Comparison of ENCODE assay signal across 9 cellular contexts in genomic region chr15:43912991-43913927, GRCh38.
A peak's percentile ranks its signal among the peaks of the same experiment; 100 is the strongest.
DNase-seq lines count a peak whose midpoint lies in the region; ATAC-seq and TF ChIP-seq lines count a peak whose summit lies in the region.
"Had no signal": no experiment of that assay in that cellular context is flagged by ENCODE, and none has a peak within 500 bp of the region (broad histone marks: within the 10 kb centered on the region; RNA-seq: fewer than 3 reads in every experiment).

No MANE protein-coding gene starts in this region.

- no peak overlapping the region for H3K4me3 ChIP-seq in HEK293 (ENCODE audit: low read depth, low read length)
- no peak overlapping the region for H3K4me3 ChIP-seq in heart left ventricle

- H3K27ac ChIP-seq in HEK293 (ENCODE audit: extremely low read depth, low read depth, low read length), result no peak overlapping the region
- H3K27ac ChIP-seq in heart left ventricle, result peak overlapping the region in 10 of 12 donors; percentile 32 to 91 (median 74)

- intact Hi-C loops in heart left ventricle (cut with DNase I), result loop anchor here in 3 of 10 donors (5.0 to 10.0 kb wide), 3 partner anchors 112 to 299 kb away; no protein-coding TSS in a partner anchor

- peaks cover 0 to 3% of the 10 kb centered on the region in 2 experiments; a peak in 1 of 3 replicates for H3K36me3 ChIP-seq in HEK293 (ENCODE audit: control insufficient read depth in 2 of 2, insufficient read depth in 1 of 2, low read length in 2 of 2)
- no peaks in the 10 kb centered on the region for H3K36me3 ChIP-seq in heart left ventricle

- POLR2A ChIA-PET in HEK293 (lab: Yijun Ruan, JAX), result interaction anchor here (0.5 kb wide), 1 partner anchor 205 kb away, joined by 5 read pairs; no protein-coding TSS in a partner anchor

- no peaks in the 10 kb centered on the region for H3K4me1 ChIP-seq in HEK293 (ENCODE audit: control insufficient read depth, insufficient read depth, low read length)
- H3K4me1 ChIP-seq in heart left ventricle, result peaks cover 0 to 51% (median 15%) of the 10 kb centered on the region in 12 donors

- 25 to 47% (median 37%) methylated on average over 4 of the region's 4 CpGs for WGBS in heart left ventricle, 4 donors

- CTCF ChIA-PET in HEK293 (lab: Yijun Ruan, JAX), result interaction anchor here (0.6 to 2.1 kb wide), 3 partner anchors 8 to 153 kb away, joined by 5 read pairs; no protein-coding TSS in a partner anchor

- no peak for TF ChIP-seq POLR2A in heart left ventricle (IDR thresholded peaks at IDR 0.05)

- peak; percentile 85 for DNase-seq in T1000 (lab: John Stamatoyannopoulos, UW)
- peak in 4 of 5 donors; percentile 42 to 79 (median 56) for DNase-seq in heart left ventricle
- DNase-seq in stimulated activated naive CD8-positive, alpha-beta T cell treated with anti-CD3 and anti-CD28 coated beads, Interleukin-15, Interleukin-2, amounts not matched to agents 100 U/mL and 50 U/mL, for 24 hours, result peak; percentile 9
- DNase-seq in ureter (ENCODE audit: low spot score), result no peak
- no peak for DNase-seq in NCI-H146 (lab: John Stamatoyannopoulos, UW)
- DNase-seq: NCI-H2171 treated with DMSO at 0.1 percent for 48 hours had no signal

- TF ChIP-seq CTCF in HEK293 (tag by site-specific recombination; IDR thresholded peaks at IDR 0.05), result no peak
- TF ChIP-seq CTCF in heart left ventricle (IDR thresholded peaks at IDR 0.05), result no peak

- peak; percentile 86 to 97 (median 94) for ATAC-seq in heart left ventricle
- ATAC-seq in stimulated activated naive CD8-positive, alpha-beta T cell treated with anti-CD3 and anti-CD28 coated beads, Interleukin-15, Interleukin-2, amounts not matched to agents 100 U/mL and 50 U/mL, for 24 hours, result peak; percentile 75
- ATAC-seq in HG03095 (IDR thresholded peaks at IDR 0.05; ENCODE audit: unreplicated experiment), result no peak
- ATAC-seq in HG02840 (IDR thresholded peaks at IDR 0.05; ENCODE audit: low FRiP score, unreplicated experiment), result no peak

- H3K9me3 ChIP-seq in HEK293 (ENCODE audit: control insufficient read depth, insufficient read depth, low read depth, low read length), result no peaks in the 10 kb centered on the region
- H3K9me3 ChIP-seq in heart left ventricle, result no peaks in the 10 kb centered on the region

- H3K27me3 ChIP-seq in heart left ventricle, result no peaks in the 10 kb centered on the region

TF ChIP-seq in HEK293, 187 proteins besides CTCF, POLR2A, EP300 and RAD21 (continues in another document):
- TF ChIP-seq ZBTB10 (tag by site-specific recombination; IDR thresholded peaks at IDR 0.05) (no peak), PRDM6 (tag by site-specific recombination; IDR thresholded peaks at IDR 0.05) (no peak), KLF1 (tag by site-specific recombination; IDR thresholded peaks at IDR 0.05) (no peak), ZBTB6 (tag by site-specific recombination; IDR thresholded peaks at IDR 0.05) (no peak), ZNF639 (tag by site-specific recombination; IDR thresholded peaks at IDR 0.05) (0 out of 2 replicates have a peak, but pooled peaks have one; percentile 51), ZNF585B (tag by site-specific recombination; IDR thresholded peaks at IDR 0.05) (no peak), ZNF768 (tag by site-specific recombination; IDR thresholded peaks at IDR 0.05) (peak; percentile 66; the same call in 1 of the 2 replicates), KLF8 (tag by site-specific recombination; IDR thresholded peaks at IDR 0.05) (no peak), ZNF202 (tag by site-specific recombination; IDR thresholded peaks at IDR 0.05; ENCODE audit: borderline replicate concordance) (no peak), ZNF132 (tag by site-specific recombination; IDR thresholded peaks at IDR 0.05; ENCODE audit: borderline replicate concordance) (no peak), ZNF664 (tag by site-specific recombination; IDR thresholded peaks at IDR 0.05) (no peak), ZNF791 (tag by site-specific recombination; IDR thresholded peaks at IDR 0.05) (no peak), ZNF530 (tag by site-specific recombination; IDR thresholded peaks at IDR 0.05; ENCODE audit: low read depth) (no peak), ZNF10 (tag by site-specific recombination; IDR thresholded peaks at IDR 0.05) (no peak), ZNF776 (tag by site-specific recombination; IDR thresholded peaks at IDR 0.05; ENCODE audit: borderline replicate concordance) (no peak), ZNF624 (tag by site-specific recombination; IDR thresholded peaks at IDR 0.05) (no peak), ZNF114 (tag by site-specific recombination; IDR thresholded peaks at IDR 0.05) (no peak), ZNF335 (tag by site-specific recombination; conservative IDR thresholded peaks at IDR 0.05) (peak; percentile 74), ZNF16 (tag by site-specific recombination; IDR thresholded peaks at IDR 0.05; ENCODE audit: low read depth) (no peak), ZNF843 (tag by site-specific recombination; IDR thresholded peaks at IDR 0.05) (no peak), ELK4 (IDR thresholded peaks at IDR 0.05; ENCODE audit: borderline replicate concordance, low read depth, low read length) (no peak)

Comparison
In these comparisons a context has a peak if more than half of its experiments do, and no peak if none do; other contexts are left out.
1. DNase-seq: peak in T1000 (single experiment), heart left ventricle (4 of 5) and stimulated activated naive CD8-positive, alpha-beta T cell treated with anti-CD3 and anti-CD28 coated beads, Interleukin-15, Interleukin-2, amounts not matched to agents 100 U/mL and 50 U/mL, for 24 hours (single experiment); none in ureter (single experiment) and NCI-H146 (single experiment).
2. ATAC-seq: peak in heart left ventricle (4 of 4) and stimulated activated naive CD8-positive, alpha-beta T cell treated with anti-CD3 and anti-CD28 coated beads, Interleukin-15, Interleukin-2, amounts not matched to agents 100 U/mL and 50 U/mL, for 24 hours (single experiment); none in HG03095 (single experiment) and HG02840 (single experiment).